ENCODE assay signal across 17 cellular contexts in genomic region chr11:86735462-86736302, GRCh38.
DNase-seq lines count a peak whose midpoint lies in the region; ATAC-seq and TF ChIP-seq lines count a peak whose summit lies in the region.
"Had no signal": no experiment of that assay in that cellular context is flagged by ENCODE, and none has a peak within 500 bp of the region (broad histone marks: within the 10 kb centered on the region; RNA-seq: fewer than 3 reads in every experiment).

No MANE protein-coding gene starts in this region.

- H4K20me1 ChIP-seq in GM23338 (replicated peaks; ENCODE audit: insufficient read depth) = no peaks in the 10 kb centered on the region

- H3K27ac Mint-ChIP-seq in GM23338 (no peak overlapping the region), nephron (peak overlapping the region; percentile 74 to 93 (median 88)), T-helper 17 cell (no peak overlapping the region)

- H3K4me1 ChIP-seq in GM23338 (ENCODE audit: insufficient read depth) = no peaks in the 10 kb centered on the region

- H3K79me2 ChIP-seq in GM23338 (replicated peaks; ENCODE audit: insufficient read depth) = no peaks in the 10 kb centered on the region
- H3K79me2 ChIP-seq: parathyroid adenoma had no signal

- 0 out of 2 replicates have a peak overlapping the region, but pooled peaks have one; percentile 15 for H2AFZ ChIP-seq in GM23338
- H2AFZ ChIP-seq: parathyroid adenoma had no signal

- no peak for DNase-seq in GM23338 (ENCODE audit: low spot score)
- peak; percentile 56 for DNase-seq in OCI-M1 (lab: John Stamatoyannopoulos, UW)
- DNase-seq in cardiac fibroblast (ENCODE audit: low read depth in 2 of 2) = peak; percentile 84 to 89
- no peak for DNase-seq in HK-2 (ENCODE audit: unreplicated experiment)
- DNase-seq in T-helper 17 cell = no peak
- DNase-seq in NCI-H146 treated with DMSO at 0.1 percent for 48 hours (lab: John Stamatoyannopoulos, UW; ENCODE audit: unreplicated experiment) = no peak
- DNase-seq: activated CD8-positive, alpha-beta memory T cell treated with anti-CD3 and anti-CD28 coated beads for 24 hours; esophagus squamous epithelium; NCI-H1417; NCI-H748 treated with DMSO at 0.1 percent for 48 hours; SHP77 treated with DMSO at 0.1 percent for 48 hours; stimulated activated CD4-positive, alpha-beta T cell treated with anti-CD3 and anti-CD28 coated beads, Interleukin-12 subunit alpha, Interleukin-12 subunit beta, amount 100 ng/mL, for 4 hours; testis had no signal

- H3K27ac ChIP-seq in GM23338 (ENCODE audit: low read depth) = no peak overlapping the region
- H3K27ac ChIP-seq: esophagus squamous epithelium, parathyroid adenoma, testis had no signal

- TF ChIP-seq CTCF in GM23338 (conservative IDR thresholded peaks at IDR 0.05; ENCODE audit: low read depth in 2 of 2) = no peak
- TF ChIP-seq CTCF in cardiac fibroblast (IDR thresholded peaks at IDR 0.05; ENCODE audit: low read depth, low read length) = no peak
- TF ChIP-seq CTCF in nephron (IDR thresholded peaks at IDR 0.05; ENCODE audit: unreplicated experiment in 3 of 3) = no peak

- peaks cover 9% of the 10 kb centered on the region; the same call in 1 of the 2 replicates for H3K9me2 ChIP-seq in GM23338 (ENCODE audit: insufficient read depth)

- no peak overlapping the region for H3K4me2 ChIP-seq in GM23338

- H3K4me1 Mint-ChIP-seq in GM23338 (peaks cover 12% of the 10 kb centered on the region), nephron (peaks cover 45% of the 10 kb centered on the region), T-helper 17 cell (no peaks in the 10 kb centered on the region)

- H3K9me3 Mint-ChIP-seq in GM23338 (peaks cover 10% of the 10 kb centered on the region), nephron (peaks cover 4% of the 10 kb centered on the region)

- H3K36me3 ChIP-seq in GM23338 (ENCODE audit: insufficient read depth) = no peaks in the 10 kb centered on the region
- H3K36me3 ChIP-seq: esophagus squamous epithelium had no signal

- H3K4me3 ChIP-seq in GM23338 (no peak overlapping the region), cardiac fibroblast (replicated peaks in 1 of 2; ENCODE audit: low read depth in 2 of 2, low read length in 2 of 2) (no peak overlapping the region)
- H3K4me3 ChIP-seq: esophagus squamous epithelium, testis had no signal

- no peak overlapping the region for H3K4me3 Mint-ChIP-seq in GM23338
- no peak overlapping the region for H3K4me3 Mint-ChIP-seq in nephron
- no peak overlapping the region for H3K4me3 Mint-ChIP-seq in T-helper 17 cell

- ATAC-seq in GM23338 = no peak
- no peak for ATAC-seq in GM19351 (IDR thresholded peaks at IDR 0.05; ENCODE audit: unreplicated experiment)
- no peak for ATAC-seq in T-helper 17 cell
- ATAC-seq: HepG2 had no signal

- no peaks in the 10 kb centered on the region for H3K27me3 ChIP-seq in GM23338 (ENCODE audit: insufficient read depth)
- H3K27me3 ChIP-seq: esophagus squamous epithelium, testis had no signal

- H3K27me3 Mint-ChIP-seq in GM23338 (ENCODE audit: insufficient read depth, low read depth, poor library complexity) (no peaks in the 10 kb centered on the region), nephron (ENCODE audit: low read depth) (no peaks in the 10 kb centered on the region), T-helper 17 cell (no peaks in the 10 kb centered on the region)

- no peaks in the 10 kb centered on the region for H3K9me3 ChIP-seq in T-helper 17 cell (ENCODE audit: control insufficient read depth, low read length, poor library complexity, severe bottlenecking)
- H3K9me3 ChIP-seq: esophagus squamous epithelium, testis had no signal

- H3F3A ChIP-seq in GM23338 (replicated peaks; ENCODE audit: low read depth) = no peaks in the 10 kb centered on the region

- H3K36me3 Mint-ChIP-seq in GM23338 (ENCODE audit: low read depth) (0 out of 3 replicates have a peak, but pooled peaks cover 5% of the 10 kb centered on the region), nephron (ENCODE audit: low read depth) (no peaks in the 10 kb centered on the region), T-helper 17 cell (ENCODE audit: low read depth) (no peaks in the 10 kb centered on the region)

TF ChIP-seq in GM23338, 12 proteins besides CTCF, POLR2A, EP300 and RAD21 (continues in another document):
- TF ChIP-seq REST (IDR thresholded peaks at IDR 0.05; ENCODE audit: unreplicated experiment) = no peak
- TF ChIP-seq JUNB (IDR thresholded peaks at IDR 0.05; ENCODE audit: unreplicated experiment) = no peak
- no peak for TF ChIP-seq ZNF114 (CRISPR knock-in tag; IDR thresholded peaks at IDR 0.05)
- no peak for TF ChIP-seq EZH2phosphoT487 (IDR thresholded peaks at IDR 0.05; ENCODE audit: unreplicated experiment)
- no peak for TF ChIP-seq CREB1 (CRISPR knock-in tag; IDR thresholded peaks at IDR 0.05; ENCODE audit: low read depth)

Comparison
In these comparisons a context has a peak if more than half of its experiments do, and no peak if none do; other contexts are left out.
1. DNase-seq: peak in OCI-M1 (single experiment) and cardiac fibroblast (2 of 2); none in GM23338 (single experiment), HK-2 (single experiment), T-helper 17 cell (0 of 3) and NCI-H146 treated with DMSO at 0.1 percent for 48 hours (single experiment).
2. H3K27ac Mint-ChIP-seq: peak in nephron (3 of 3); none in GM23338 (single experiment) and T-helper 17 cell (single experiment).